Comparison of ENCODE assay signal across 1 cellular context in the genomic region with DNA sequence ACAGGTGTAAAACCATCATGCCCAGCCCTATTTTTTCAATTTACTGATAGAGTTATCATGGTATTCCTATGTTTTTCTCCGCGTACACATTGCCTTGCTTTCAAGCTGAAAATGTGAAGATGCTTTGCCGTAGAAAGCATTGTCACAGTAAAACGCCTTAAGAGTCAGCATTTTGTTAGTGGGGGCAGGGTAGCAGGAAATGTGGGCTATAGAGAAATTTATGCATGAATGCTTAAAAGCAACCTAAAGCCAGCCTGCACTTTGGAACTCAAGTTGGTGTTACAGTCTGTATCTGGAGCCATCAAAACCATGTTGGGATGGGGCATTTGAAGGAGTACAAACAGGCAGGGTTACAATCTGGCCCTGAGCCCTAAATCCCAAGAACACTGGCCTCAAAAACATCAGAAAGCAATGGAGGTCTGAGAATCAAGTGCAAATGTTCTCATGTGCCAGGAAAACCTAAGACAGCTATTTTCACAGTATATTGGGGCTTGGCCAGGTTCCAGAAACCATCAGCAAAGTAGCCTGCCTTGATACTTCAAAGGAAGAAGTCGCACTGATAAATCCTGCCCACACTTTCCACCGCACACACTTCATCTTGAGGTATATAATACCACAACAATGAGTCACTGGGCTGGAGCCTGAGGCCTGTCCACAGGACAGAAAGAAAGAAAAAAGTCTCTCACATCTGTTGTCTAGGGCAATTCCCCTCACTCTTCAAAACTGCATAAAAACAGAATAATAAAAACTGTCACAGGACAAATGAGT.
TF ChIP-seq lines count a peak whose summit lies in the region.

No MANE protein-coding gene starts in this region.

TF ChIP-seq in HEK293, 187 proteins besides CTCF, POLR2A, EP300 and RAD21 (continued from another document and continues in another):
- TF ChIP-seq, protein P1, sequence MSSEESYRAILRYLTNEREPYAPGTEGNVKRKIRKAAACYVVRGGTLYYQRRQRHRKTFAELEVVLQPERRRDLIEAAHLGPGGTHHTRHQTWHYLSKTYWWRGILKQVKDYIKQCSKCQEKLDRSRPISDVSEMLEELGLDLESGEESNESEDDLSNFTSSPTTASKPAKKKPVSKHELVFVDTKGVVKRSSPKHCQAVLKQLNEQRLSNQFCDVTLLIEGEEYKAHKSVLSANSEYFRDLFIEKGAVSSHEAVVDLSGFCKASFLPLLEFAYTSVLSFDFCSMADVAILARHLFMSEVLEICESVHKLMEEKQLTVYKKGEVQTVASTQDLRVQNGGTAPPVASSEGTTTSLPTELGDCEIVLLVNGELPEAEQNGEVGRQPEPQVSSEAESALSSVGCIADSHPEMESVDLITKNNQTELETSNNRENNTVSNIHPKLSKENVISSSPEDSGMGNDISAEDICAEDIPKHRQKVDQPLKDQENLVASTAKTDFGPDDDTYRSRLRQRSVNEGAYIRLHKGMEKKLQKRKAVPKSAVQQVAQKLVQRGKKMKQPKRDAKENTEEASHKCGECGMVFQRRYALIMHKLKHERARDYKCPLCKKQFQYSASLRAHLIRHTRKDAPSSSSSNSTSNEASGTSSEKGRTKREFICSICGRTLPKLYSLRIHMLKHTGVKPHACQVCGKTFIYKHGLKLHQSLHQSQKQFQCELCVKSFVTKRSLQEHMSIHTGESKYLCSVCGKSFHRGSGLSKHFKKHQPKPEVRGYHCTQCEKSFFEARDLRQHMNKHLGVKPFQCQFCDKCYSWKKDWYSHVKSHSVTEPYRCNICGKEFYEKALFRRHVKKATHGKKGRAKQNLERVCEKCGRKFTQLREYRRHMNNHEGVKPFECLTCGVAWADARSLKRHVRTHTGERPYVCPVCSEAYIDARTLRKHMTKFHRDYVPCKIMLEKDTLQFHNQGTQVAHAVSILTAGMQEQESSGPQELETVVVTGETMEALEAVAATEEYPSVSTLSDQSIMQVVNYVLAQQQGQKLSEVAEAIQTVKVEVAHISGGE (tag by site-specific recombination; conservative IDR thresholded peaks at IDR 0.05; ENCODE audit: low read depth), result no peak
- no peak for TF ChIP-seq ZNF138 (tag by site-specific recombination; IDR thresholded peaks at IDR 0.05; ENCODE audit: borderline replicate concordance)
- TF ChIP-seq ZEB2 (tag by site-specific recombination; IDR thresholded peaks at IDR 0.05), result no peak
- TF ChIP-seq ZNF596 (tag by site-specific recombination; IDR thresholded peaks at IDR 0.05), result no peak
- peak; percentile 29; the same call in 1 of the 2 replicates for TF ChIP-seq ZNF623 (tag by site-specific recombination; IDR thresholded peaks at IDR 0.05)
- 0 out of 2 replicates have a peak, but pooled peaks have one; percentile 32 for TF ChIP-seq ZNF10 (tag by site-specific recombination; IDR thresholded peaks at IDR 0.05)
- TF ChIP-seq, protein P2, sequence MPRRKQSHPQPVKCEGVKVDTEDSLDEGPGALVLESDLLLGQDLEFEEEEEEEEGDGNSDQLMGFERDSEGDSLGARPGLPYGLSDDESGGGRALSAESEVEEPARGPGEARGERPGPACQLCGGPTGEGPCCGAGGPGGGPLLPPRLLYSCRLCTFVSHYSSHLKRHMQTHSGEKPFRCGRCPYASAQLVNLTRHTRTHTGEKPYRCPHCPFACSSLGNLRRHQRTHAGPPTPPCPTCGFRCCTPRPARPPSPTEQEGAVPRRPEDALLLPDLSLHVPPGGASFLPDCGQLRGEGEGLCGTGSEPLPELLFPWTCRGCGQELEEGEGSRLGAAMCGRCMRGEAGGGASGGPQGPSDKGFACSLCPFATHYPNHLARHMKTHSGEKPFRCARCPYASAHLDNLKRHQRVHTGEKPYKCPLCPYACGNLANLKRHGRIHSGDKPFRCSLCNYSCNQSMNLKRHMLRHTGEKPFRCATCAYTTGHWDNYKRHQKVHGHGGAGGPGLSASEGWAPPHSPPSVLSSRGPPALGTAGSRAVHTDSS (tag by site-specific recombination; IDR thresholded peaks at IDR 0.05), result no peak
- TF ChIP-seq ZBTB1 (tag by site-specific recombination; IDR thresholded peaks at IDR 0.05), result 0 out of 2 replicates have a peak, but pooled peaks have one; percentile 33
- no peak for TF ChIP-seq ZNF654 (tag by site-specific recombination; IDR thresholded peaks at IDR 0.05; ENCODE audit: low read depth)
- TF ChIP-seq ZNF146 (tag by site-specific recombination; IDR thresholded peaks at IDR 0.05), result no peak
- TF ChIP-seq ZNF658 (tag by site-specific recombination; IDR thresholded peaks at IDR 0.05), result no peak
- peak; percentile 10; the same call in 1 of the 2 replicates for TF ChIP-seq TSHZ1 (tag by site-specific recombination; IDR thresholded peaks at IDR 0.05; ENCODE audit: borderline replicate concordance)
- TF ChIP-seq ZNF121 (tag by site-specific recombination; IDR thresholded peaks at IDR 0.05), result no peak
- peak; percentile 61; the same call in 1 of the 2 replicates for TF ChIP-seq ZBTB48 (tag by site-specific recombination; IDR thresholded peaks at IDR 0.05)
- TF ChIP-seq ZNF354C (tag by site-specific recombination; IDR thresholded peaks at IDR 0.05; ENCODE audit: borderline replicate concordance, low read depth), result no peak
- no peak for TF ChIP-seq ZNF19 (tag by site-specific recombination; IDR thresholded peaks at IDR 0.05; ENCODE audit: low read depth)
- TF ChIP-seq TRIM28 (IDR thresholded peaks at IDR 0.05; ENCODE audit: borderline replicate concordance, low read length), result peak; percentile 76; the same call in 1 of the 2 replicates
- no peak for TF ChIP-seq ZNF473 (tag by site-specific recombination; IDR thresholded peaks at IDR 0.05)
- TF ChIP-seq GLIS2 (tag by site-specific recombination; IDR thresholded peaks at IDR 0.05), result no peak
- TF ChIP-seq BCL11B (tag by site-specific recombination; IDR thresholded peaks at IDR 0.05; ENCODE audit: low read depth), result no peak
- TF ChIP-seq BCL11A (tag by site-specific recombination; IDR thresholded peaks at IDR 0.05; ENCODE audit: low read depth), result no peak
- no peak for TF ChIP-seq OVOL3 (tag by site-specific recombination; IDR thresholded peaks at IDR 0.05)
- TF ChIP-seq ZNF416 (tag by site-specific recombination; IDR thresholded peaks at IDR 0.05), result no peak
- no peak for TF ChIP-seq ZNF792 (tag by site-specific recombination; IDR thresholded peaks at IDR 0.05)
- TF ChIP-seq, protein P3, sequence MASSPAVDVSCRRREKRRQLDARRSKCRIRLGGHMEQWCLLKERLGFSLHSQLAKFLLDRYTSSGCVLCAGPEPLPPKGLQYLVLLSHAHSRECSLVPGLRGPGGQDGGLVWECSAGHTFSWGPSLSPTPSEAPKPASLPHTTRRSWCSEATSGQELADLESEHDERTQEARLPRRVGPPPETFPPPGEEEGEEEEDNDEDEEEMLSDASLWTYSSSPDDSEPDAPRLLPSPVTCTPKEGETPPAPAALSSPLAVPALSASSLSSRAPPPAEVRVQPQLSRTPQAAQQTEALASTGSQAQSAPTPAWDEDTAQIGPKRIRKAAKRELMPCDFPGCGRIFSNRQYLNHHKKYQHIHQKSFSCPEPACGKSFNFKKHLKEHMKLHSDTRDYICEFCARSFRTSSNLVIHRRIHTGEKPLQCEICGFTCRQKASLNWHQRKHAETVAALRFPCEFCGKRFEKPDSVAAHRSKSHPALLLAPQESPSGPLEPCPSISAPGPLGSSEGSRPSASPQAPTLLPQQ (tag by site-specific recombination; IDR thresholded peaks at IDR 0.05), result peak; percentile 79
- TF ChIP-seq ZNF174 (tag by site-specific recombination; IDR thresholded peaks at IDR 0.05), result no peak
- no peak for TF ChIP-seq ZNF747 (tag by site-specific recombination; IDR thresholded peaks at IDR 0.05)
- TF ChIP-seq ZFP3 (tag by site-specific recombination; IDR thresholded peaks at IDR 0.05; ENCODE audit: low read depth), result no peak
- no peak for TF ChIP-seq KLF16 (tag by site-specific recombination; IDR thresholded peaks at IDR 0.05)
- TF ChIP-seq, protein P4, sequence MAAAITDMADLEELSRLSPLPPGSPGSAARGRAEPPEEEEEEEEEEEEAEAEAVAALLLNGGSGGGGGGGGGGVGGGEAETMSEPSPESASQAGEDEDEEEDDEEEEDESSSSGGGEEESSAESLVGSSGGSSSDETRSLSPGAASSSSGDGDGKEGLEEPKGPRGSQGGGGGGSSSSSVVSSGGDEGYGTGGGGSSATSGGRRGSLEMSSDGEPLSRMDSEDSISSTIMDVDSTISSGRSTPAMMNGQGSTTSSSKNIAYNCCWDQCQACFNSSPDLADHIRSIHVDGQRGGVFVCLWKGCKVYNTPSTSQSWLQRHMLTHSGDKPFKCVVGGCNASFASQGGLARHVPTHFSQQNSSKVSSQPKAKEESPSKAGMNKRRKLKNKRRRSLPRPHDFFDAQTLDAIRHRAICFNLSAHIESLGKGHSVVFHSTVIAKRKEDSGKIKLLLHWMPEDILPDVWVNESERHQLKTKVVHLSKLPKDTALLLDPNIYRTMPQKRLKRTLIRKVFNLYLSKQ (tag by site-specific recombination; IDR thresholded peaks at IDR 0.05; ENCODE audit: borderline replicate concordance), result no peak
- peak; percentile 69 for TF ChIP-seq FEZF1 (tag by site-specific recombination; IDR thresholded peaks at IDR 0.05)
- peak; percentile 35; the same call in 1 of the 2 replicates for TF ChIP-seq KLF10 (tag by site-specific recombination; IDR thresholded peaks at IDR 0.05)
- TF ChIP-seq ZNF768 (tag by site-specific recombination; IDR thresholded peaks at IDR 0.05), result no peak
- no peak for TF ChIP-seq ZNF670 (tag by site-specific recombination; IDR thresholded peaks at IDR 0.05; ENCODE audit: low read depth)
- TF ChIP-seq ZNF610 (tag by site-specific recombination; IDR thresholded peaks at IDR 0.05; ENCODE audit: borderline replicate concordance), result no peak
- 0 out of 2 replicates have a peak, but pooled peaks have one; percentile 19 for TF ChIP-seq ZNF2 (tag by site-specific recombination; IDR thresholded peaks at IDR 0.05)
- no peak for TF ChIP-seq ZNF521 (tag by site-specific recombination; IDR thresholded peaks at IDR 0.05)
- no peak for TF ChIP-seq ZNF777 (tag by site-specific recombination; IDR thresholded peaks at IDR 0.05; ENCODE audit: borderline replicate concordance)
- TF ChIP-seq ZNF335 (tag by site-specific recombination; conservative IDR thresholded peaks at IDR 0.05), result peak; percentile 75
- TF ChIP-seq PRDM1 (tag by site-specific recombination; IDR thresholded peaks at IDR 0.05), result 0 out of 2 replicates have a peak, but pooled peaks have one; percentile 56
- no peak for TF ChIP-seq ZNF248 (tag by site-specific recombination; IDR thresholded peaks at IDR 0.05)
- no peak for TF ChIP-seq ZNF544 (tag by site-specific recombination; IDR thresholded peaks at IDR 0.05)
- TF ChIP-seq SCRT2 (tag by site-specific recombination; IDR thresholded peaks at IDR 0.05), result no peak
- peak; percentile 81 for TF ChIP-seq MZF1 (tag by site-specific recombination; IDR thresholded peaks at IDR 0.05; ENCODE audit: borderline replicate concordance)
- TF ChIP-seq ZBTB20 (tag by site-specific recombination; IDR thresholded peaks at IDR 0.05), result 0 out of 2 replicates have a peak, but pooled peaks have one; percentile 11
- TF ChIP-seq HOXD13 (CRISPR knock-in tag; IDR thresholded peaks at IDR 0.05; ENCODE audit: borderline replicate concordance), result peak; percentile 90; the same call in 1 of the 2 replicates
- TF ChIP-seq KLF8 (tag by site-specific recombination; IDR thresholded peaks at IDR 0.05), result peak; percentile 74
- 0 out of 2 replicates have a peak, but pooled peaks have one; percentile 16 for TF ChIP-seq ZNF280D (tag by site-specific recombination; IDR thresholded peaks at IDR 0.05)
- no peak for TF ChIP-seq ZNF37A (tag by site-specific recombination; IDR thresholded peaks at IDR 0.05)
